Comparison of ENCODE assay signal across 8 cellular contexts in the genomic region with DNA sequence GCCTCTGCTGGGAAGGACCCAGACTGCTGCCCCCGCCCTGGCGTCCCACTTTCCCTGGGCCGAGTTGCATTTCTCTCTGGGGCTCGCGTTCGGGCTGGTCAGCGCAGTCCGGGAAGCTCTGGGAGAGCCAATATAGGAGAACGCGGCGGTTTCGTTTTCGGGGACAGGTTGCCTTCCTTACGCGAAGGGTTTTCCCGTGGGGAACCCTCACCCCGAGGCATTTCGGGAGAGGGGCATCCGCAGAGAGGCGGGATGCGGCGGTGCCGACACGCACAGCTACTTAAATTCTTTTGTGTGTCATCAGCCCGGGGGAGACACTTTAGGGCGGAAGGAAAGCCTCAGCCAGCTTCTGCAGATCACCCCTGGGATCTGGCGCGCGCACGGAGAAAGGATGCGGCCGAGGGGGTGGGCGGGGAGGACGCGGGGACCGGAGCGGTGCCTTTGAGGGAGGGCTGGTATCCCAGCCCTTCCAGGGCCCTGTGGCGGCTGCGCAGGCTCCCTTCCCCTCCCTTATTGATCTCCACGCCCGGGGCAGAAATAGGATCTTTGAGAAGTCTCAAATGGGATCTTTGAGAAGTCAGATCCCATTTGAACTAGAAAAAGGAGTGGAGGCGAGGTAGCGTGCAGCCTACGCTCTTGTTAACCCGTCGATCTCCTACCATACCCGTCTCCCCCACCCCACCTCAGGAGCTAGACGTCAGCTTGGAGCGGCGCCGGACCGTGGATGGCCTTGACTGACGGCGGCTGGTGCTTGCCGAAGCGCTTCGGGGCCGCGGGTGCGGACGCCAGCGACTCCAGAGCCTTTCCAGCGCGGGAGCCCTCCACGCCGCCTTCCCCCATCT. TPM values are rescaled to one million over a fixed set of nuclear protein-coding genes. Genes with fewer than 3 reads are reported as not detected.
DNase-seq lines count a peak whose midpoint lies in the region; ATAC-seq and TF ChIP-seq lines count a peak whose summit lies in the region.

No MANE protein-coding gene starts in this region.

- peak overlapping the region; percentile 84 for H3K9ac ChIP-seq in rectal smooth muscle tissue (ENCODE audit: low read length)

- peaks cover 4% of the 10 kb centered on the region for H3K36me3 Mint-ChIP-seq in activated T-helper 17 cell treated with anti-CD3 and anti-CD28 coated beads, Interleukin-2, amount 50 U/mL, for 72 hours (ENCODE audit: low read depth)

- H3K4me3 ChIP-seq in AG10803 (ENCODE audit: low read length) = peak overlapping the region; percentile 84
- H3K4me3 ChIP-seq in rectal smooth muscle tissue (ENCODE audit: low read length) = peak overlapping the region; percentile 93

- peak overlapping the region; percentile 56 for H3K27ac ChIP-seq in rectal smooth muscle tissue (ENCODE audit: low read depth, low read length)

- DNase-seq in AG10803 (ENCODE audit: low read depth) = peak; percentile 66
- peak; percentile 45 for DNase-seq in HS-27A (ENCODE audit: low read depth)
- peak; percentile 82 for DNase-seq in cardiac septum (ENCODE audit: low spot score)
- DNase-seq in GM13976 (ENCODE audit: low spot score) = no peak

- H3K9me3 Mint-ChIP-seq in activated T-helper 17 cell treated with anti-CD3 and anti-CD28 coated beads, Interleukin-2, amount 50 U/mL, for 72 hours = no peaks in the 10 kb centered on the region

- intact Hi-C loops in cardiac septum (cut with DNase I) = loop anchor here (5.0 kb wide), 1 partner anchor 97 kb away; no protein-coding TSS in a partner anchor

- peaks cover 23% of the 10 kb centered on the region for H3K27me3 ChIP-seq in rectal smooth muscle tissue (ENCODE audit: control insufficient read depth, insufficient read depth, low read length)

- no peaks in the 10 kb centered on the region for H3K36me3 ChIP-seq in rectal smooth muscle tissue (ENCODE audit: control insufficient read depth, insufficient read depth, low read length)

- no peak for TF ChIP-seq CTCF in AG10803 (conservative IDR thresholded peaks at IDR 0.05; ENCODE audit: low read length)
- TF ChIP-seq CTCF in GM13976 (IDR thresholded peaks at IDR 0.05; ENCODE audit: borderline replicate concordance, control extremely low read depth, extremely low read depth, insufficient read depth, missing control alignments) = no peak

- no peak for ATAC-seq in activated T-helper 17 cell treated with anti-CD3 and anti-CD28 coated beads, Interleukin-2, amount 50 U/mL, for 72 hours (replicated peaks)
- ATAC-seq in HG02981 (IDR thresholded peaks at IDR 0.05; ENCODE audit: unreplicated experiment) (no peak), HG03025 (IDR thresholded peaks at IDR 0.05; ENCODE audit: low FRiP score, unreplicated experiment) (no peak)

- peaks cover 37% of the 10 kb centered on the region for H3K27me3 Mint-ChIP-seq in activated T-helper 17 cell treated with anti-CD3 and anti-CD28 coated beads, Interleukin-2, amount 50 U/mL, for 72 hours

- no peaks in the 10 kb centered on the region for H3K4me1 Mint-ChIP-seq in activated T-helper 17 cell treated with anti-CD3 and anti-CD28 coated beads, Interleukin-2, amount 50 U/mL, for 72 hours

- H3K27ac Mint-ChIP-seq in activated T-helper 17 cell treated with anti-CD3 and anti-CD28 coated beads, Interleukin-2, amount 50 U/mL, for 72 hours = no peak overlapping the region

- H3K4me1 ChIP-seq in rectal smooth muscle tissue (ENCODE audit: control insufficient read depth, insufficient read depth, low read length) = no peaks in the 10 kb centered on the region

- in situ Hi-C loops in GM13976 (cut with MboI; ENCODE audit: low sequenced_read_pairs, unreplicated experiment) = no loop called here

- H3K4me3 Mint-ChIP-seq in activated T-helper 17 cell treated with anti-CD3 and anti-CD28 coated beads, Interleukin-2, amount 50 U/mL, for 72 hours = peak overlapping the region; percentile 75

RNA-seq across cellular contexts. Expression of a gene that starts 1.3 kb away (rescaled TPM):
- not detected for total RNA-seq in activated T-helper 17 cell treated with anti-CD3 and anti-CD28 coated beads, Interleukin-2, amount 50 U/mL, for 72 hours
- 76.2 TPM for total RNA-seq in cardiac septum

Comparison
In these comparisons a context has a peak if more than half of its experiments do, and no peak if none do; other contexts are left out.
1. RNA of a gene that starts 1.3 kb away (total RNA-seq): 76.2 TPM in cardiac septum (single experiment); not detected in activated T-helper 17 cell treated with anti-CD3 and anti-CD28 coated beads, Interleukin-2, amount 50 U/mL, for 72 hours; every median in the first group is over 10 times any median in the second.